In genomic region chr2:154452906-154453493, GRCh38 we compare ENCODE assay signal across 8 cellular contexts.
DNase-seq lines count a peak whose midpoint lies in the region; ATAC-seq, FAIRE-seq and TF ChIP-seq lines count a peak whose summit lies in the region.

No MANE protein-coding gene starts in this region.

- H3K4me3 ChIP-seq in foreskin fibroblast (ENCODE audit: low read depth in 1 of 2, low read length in 2 of 2): no peak overlapping the region

- peak; percentile 38 for FAIRE-seq in GM12891 (lab: Jason Lieb, UNC)

- TF ChIP-seq POLR2A in GM12891 (IDR thresholded peaks at IDR 0.05; ENCODE audit: low read depth, low read length): no peak

- DNase-seq in GM12891 (ENCODE audit: insufficient read length, low spot score) (no peak), NOMO-1 (lab: John Stamatoyannopoulos, UW; ENCODE audit: unreplicated experiment in 2 of 2) (peak; percentile 52 to 55), foreskin fibroblast (peak in 1 of 2 donors; percentile 10), NCI-H128 (lab: John Stamatoyannopoulos, UW; ENCODE audit: unreplicated experiment) (no peak), NCI-H510A treated with DMSO at 0.1 percent for 48 hours (lab: John Stamatoyannopoulos, UW) (no peak), NCI-H226 (no peak)

- peak; percentile 11 for TF ChIP-seq CTCF in foreskin fibroblast (IDR thresholded peaks at IDR 0.05; ENCODE audit: low read depth, low read length)

- ATAC-seq in HG02588 (IDR thresholded peaks at IDR 0.05; ENCODE audit: unreplicated experiment) (peak; percentile 55), HG03521 (IDR thresholded peaks at IDR 0.05; ENCODE audit: unreplicated experiment) (no peak)

TF ChIP-seq in GM12891, 5 proteins besides CTCF, POLR2A, EP300 and RAD21:
- TF ChIP-seq POU2F2 (IDR thresholded peaks at IDR 0.05; ENCODE audit: low read depth, low read length): no peak

Comparison
In these comparisons a context has a peak if more than half of its experiments do, and no peak if none do; other contexts are left out.
1. DNase-seq: peak in NOMO-1 (2 of 2); none in GM12891 (single experiment), NCI-H128 (single experiment), NCI-H510A treated with DMSO at 0.1 percent for 48 hours (single experiment) and NCI-H226 (single experiment).